Comparison of ENCODE assay signal across 8 cellular contexts in genomic region chr12:56630180-56630632, GRCh38. TPM values are rescaled to one million over a fixed set of nuclear protein-coding genes. Genes with fewer than 3 reads are reported as not detected.
DNase-seq lines count a peak whose midpoint lies in the region; ATAC-seq and TF ChIP-seq lines count a peak whose summit lies in the region.

BAZ2A (minus strand) TSS chr12:56630326; CDS start chr12:56617530, 12,796 bp downstream.

- H3K9me2 ChIP-seq in SU-DHL-6 (replicated peaks; ENCODE audit: insufficient read depth, low read length) = no peaks in the 10 kb centered on the region

- H3K9ac ChIP-seq in SU-DHL-6 (ENCODE audit: low read length) = peak within 1 kb of the TSS; percentile 92

- peak within 1 kb of the TSS; percentile 39 for H2AFZ ChIP-seq in SU-DHL-6 (ENCODE audit: low read depth, low read length, severe bottlenecking)

- ATAC-seq in HG02610 (IDR thresholded peaks at IDR 0.05; ENCODE audit: unreplicated experiment) (peak; percentile 54), omental fat pad (ENCODE audit: low FRiP score) (peak; percentile 59)

- DNase-seq in GM10248 (ENCODE audit: extremely low spot score) (peak; percentile 90), NCI-H1105 (lab: John Stamatoyannopoulos, UW) (peak; percentile 65), glutamatergic neuron (peak; percentile 93), omental fat pad (ENCODE audit: low spot score) (peak; percentile 69), suprapubic skin (ENCODE audit: low spot score in 2 of 2) (peak; percentile 92 to 96)

- H3K9me3 Mint-ChIP-seq in activated naive CD8-positive, alpha-beta T cell (ENCODE audit: low read depth) = no peaks in the 10 kb centered on the region
- H3K9me3 Mint-ChIP-seq in glutamatergic neuron (ENCODE audit: unreplicated experiment) = peaks cover 10% of the 10 kb centered on the region

- peaks cover 2% of the 10 kb centered on the region for H3K36me3 Mint-ChIP-seq in activated naive CD8-positive, alpha-beta T cell
- H3K36me3 Mint-ChIP-seq in glutamatergic neuron (ENCODE audit: unreplicated experiment) = no peaks in the 10 kb centered on the region

- POLR2A ChIA-PET in GM10248 (lab: Yijun Ruan, JAX) = no interaction called here

- H3K79me2 ChIP-seq in SU-DHL-6 (ENCODE audit: insufficient read depth, low read length) = peaks cover 53% of the 10 kb centered on the region

- H3K27ac ChIP-seq in SU-DHL-6 (ENCODE audit: low read depth, low read length) (peak within 1 kb of the TSS; percentile 47), suprapubic skin (peak within 1 kb of the TSS; percentile 98)

- no peaks in the 10 kb centered on the region for H3K27me3 ChIP-seq in SU-DHL-6 (ENCODE audit: low read length)
- no peaks in the 10 kb centered on the region for H3K27me3 ChIP-seq in suprapubic skin

- 0% methylated on average over 20 of the region's 31 CpGs for WGBS in suprapubic skin

- H3K4me2 ChIP-seq in SU-DHL-6 (ENCODE audit: low read depth, low read length, poor library complexity, severe bottlenecking) = peak within 1 kb of the TSS; percentile 84

- H3K27ac Mint-ChIP-seq in activated naive CD8-positive, alpha-beta T cell = peak within 1 kb of the TSS; percentile 94
- peak within 1 kb of the TSS; percentile 94 for H3K27ac Mint-ChIP-seq in glutamatergic neuron (ENCODE audit: unreplicated experiment)

- no peaks in the 10 kb centered on the region; the same call in 1 of the 2 replicates for H3F3A ChIP-seq in SU-DHL-6 (ENCODE audit: insufficient read depth)

- H3K4me3 ChIP-seq in SU-DHL-6 (ENCODE audit: insufficient read depth, low read length, poor library complexity, severe bottlenecking) = peak within 1 kb of the TSS; percentile 90
- H3K4me3 ChIP-seq in suprapubic skin = peak within 1 kb of the TSS; percentile 100

- H3K36me3 ChIP-seq in SU-DHL-6 (ENCODE audit: low read length) = no peaks in the 10 kb centered on the region
- peaks cover 1% of the 10 kb centered on the region for H3K36me3 ChIP-seq in suprapubic skin

- no peak for TF ChIP-seq POLR2A in suprapubic skin (IDR thresholded peaks at IDR 0.05)

- H4K20me1 ChIP-seq in SU-DHL-6 (ENCODE audit: low read depth, low read length) = no peaks in the 10 kb centered on the region

- peaks cover 78% of the 10 kb centered on the region for H3K4me1 Mint-ChIP-seq in activated naive CD8-positive, alpha-beta T cell (ENCODE audit: low read depth)
- peaks cover 33% of the 10 kb centered on the region for H3K4me1 Mint-ChIP-seq in glutamatergic neuron (ENCODE audit: low read depth, unreplicated experiment)

- no peaks in the 10 kb centered on the region for H3K9me3 ChIP-seq in SU-DHL-6 (ENCODE audit: insufficient read depth, low read length)
- H3K9me3 ChIP-seq in suprapubic skin = no peaks in the 10 kb centered on the region

- CTCF ChIA-PET in GM10248 (lab: Yijun Ruan, JAX) = interaction anchor here (1.9 to 2.7 kb wide), 2 partner anchors 36 to 39 kb away, joined by 5 to 13 read pairs; no protein-coding TSS in a partner anchor

- peaks cover 74% of the 10 kb centered on the region for H3K4me1 ChIP-seq in suprapubic skin

- TF ChIP-seq CTCF in GM10248 (IDR thresholded peaks at IDR 0.05; ENCODE audit: control extremely low read depth, extremely low read depth, low read depth, missing control alignments) (no peak), SU-DHL-6 (IDR thresholded peaks at IDR 0.05; ENCODE audit: insufficient read depth, low read length, poor library complexity, severe bottlenecking) (no peak), glutamatergic neuron (IDR thresholded peaks at IDR 0.05; ENCODE audit: partially characterized antibody, unreplicated experiment) (no peak), omental fat pad (IDR thresholded peaks at IDR 0.05) (no peak), suprapubic skin (IDR thresholded peaks at IDR 0.05) (no peak)

- no peak for TF ChIP-seq EP300 in suprapubic skin (IDR thresholded peaks at IDR 0.05)

- peak within 1 kb of the TSS; percentile 90 for H3K4me3 Mint-ChIP-seq in activated naive CD8-positive, alpha-beta T cell
- H3K4me3 Mint-ChIP-seq in glutamatergic neuron (ENCODE audit: unreplicated experiment) = peak within 1 kb of the TSS; percentile 98

- no peaks in the 10 kb centered on the region for H3K27me3 Mint-ChIP-seq in activated naive CD8-positive, alpha-beta T cell
- H3K27me3 Mint-ChIP-seq in glutamatergic neuron (ENCODE audit: unreplicated experiment) = peaks cover 21% of the 10 kb centered on the region

RNA-seq across cellular contexts. Expression of gene BAZ2A, which starts in this region (rescaled TPM):
- total RNA-seq in glutamatergic neuron (ENCODE audit: unreplicated experiment) (196 TPM), omental fat pad (100 to 1,000 TPM in 1 of 4 donors, 10 to 100 TPM in 3; 43.1 to 124 (median 74.1) TPM), suprapubic skin (100 to 1,000 TPM in 3 of 4 donors, 10 to 100 TPM in 1; 100.0 to 243 (median 129) TPM)

Comparison
In these comparisons a context has a peak if more than half of its experiments do, and no peak if none do; other contexts are left out.
1. Peak in every context shown above with its lines: DNase-seq, ATAC-seq, H3K4me3 ChIP-seq and H3K27ac ChIP-seq.